In genomic region chr2:196259507-196260481, GRCh38 we compare ENCODE assay signal across 1 cellular context.
TF ChIP-seq lines count a peak whose summit lies in the region.

No MANE protein-coding gene starts in this region.

TF ChIP-seq in K562, 482 proteins besides CTCF, POLR2A, EP300 and RAD21 (continued from another document):
- TF ChIP-seq, protein P1, sequence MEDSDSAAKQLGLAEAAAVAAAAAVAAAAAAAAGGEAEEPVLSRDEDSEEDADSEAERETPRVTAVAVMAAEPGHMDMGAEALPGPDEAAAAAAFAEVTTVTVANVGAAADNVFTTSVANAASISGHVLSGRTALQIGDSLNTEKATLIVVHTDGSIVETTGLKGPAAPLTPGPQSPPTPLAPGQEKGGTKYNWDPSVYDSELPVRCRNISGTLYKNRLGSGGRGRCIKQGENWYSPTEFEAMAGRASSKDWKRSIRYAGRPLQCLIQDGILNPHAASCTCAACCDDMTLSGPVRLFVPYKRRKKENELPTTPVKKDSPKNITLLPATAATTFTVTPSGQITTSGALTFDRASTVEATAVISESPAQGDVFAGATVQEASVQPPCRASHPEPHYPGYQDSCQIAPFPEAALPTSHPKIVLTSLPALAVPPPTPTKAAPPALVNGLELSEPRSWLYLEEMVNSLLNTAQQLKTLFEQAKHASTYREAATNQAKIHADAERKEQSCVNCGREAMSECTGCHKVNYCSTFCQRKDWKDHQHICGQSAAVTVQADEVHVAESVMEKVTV (CRISPR knock-in tag; IDR thresholded peaks at IDR 0.05): no peak
- TF ChIP-seq FOXJ2 (tag; IDR thresholded peaks at IDR 0.05) (peak; percentile 76), ZNF253 (CRISPR knock-in tag; conservative IDR thresholded peaks at IDR 0.05) (no peak), ZKSCAN8 (CRISPR knock-in tag; IDR thresholded peaks at IDR 0.05) (no peak), SOX6 (IDR thresholded peaks at IDR 0.05) (peak; percentile 90), ZNF212 (CRISPR knock-in tag; IDR thresholded peaks at IDR 0.05) (no peak), USF1 (CRISPR knock-in tag; IDR thresholded peaks at IDR 0.05) (no peak), ZNF79 (CRISPR knock-in tag; IDR thresholded peaks at IDR 0.05; ENCODE audit: low read depth) (no peak), E2F4 (CRISPR knock-in tag; IDR thresholded peaks at IDR 0.05; ENCODE audit: low read depth) (no peak), MITF (IDR thresholded peaks at IDR 0.05) (0 out of 2 replicates have a peak, but pooled peaks have one; percentile 4), NR4A1 (CRISPR knock-in tag; IDR thresholded peaks at IDR 0.05) (no peak), NR4A1 (tag; IDR thresholded peaks at IDR 0.05) (no peak), KDM5B (IDR thresholded peaks at IDR 0.05; ENCODE audit: insufficient replicate concordance, low read depth, low read length) (no peak)
- TF ChIP-seq, protein P2, sequence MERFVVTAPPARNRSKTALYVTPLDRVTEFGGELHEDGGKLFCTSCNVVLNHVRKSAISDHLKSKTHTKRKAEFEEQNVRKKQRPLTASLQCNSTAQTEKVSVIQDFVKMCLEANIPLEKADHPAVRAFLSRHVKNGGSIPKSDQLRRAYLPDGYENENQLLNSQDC (CRISPR knock-in tag; IDR thresholded peaks at IDR 0.05): no peak
TF ChIP-seq in K562: peak in this region for 66.
